ENCODE assay signal across 26 cellular contexts in genomic region chr11:116694815-116695590, GRCh38.
A peak's percentile ranks its signal among the peaks of the same experiment; 100 is the strongest.
DNase-seq lines count a peak whose midpoint lies in the region; ATAC-seq and TF ChIP-seq lines count a peak whose summit lies in the region.
"Had no signal": no experiment of that assay in that cellular context is flagged by ENCODE, and none has a peak within 500 bp of the region (broad histone marks: within the 10 kb centered on the region; RNA-seq: fewer than 3 reads in every experiment).

No MANE protein-coding gene starts in this region.

- peak overlapping the region; percentile 32 for H2AFZ ChIP-seq in IMR-90 (replicated peaks; ENCODE audit: low read length, poor library complexity)

- no peak overlapping the region for H4K8ac ChIP-seq in IMR-90 (ENCODE audit: low read depth in 2 of 2, low read length in 2 of 2)

- H3K27ac ChIP-seq in IMR-90 (ENCODE audit: insufficient read depth, low read length) = no peak overlapping the region
- H3K27ac ChIP-seq in Peyer's patch = no peak overlapping the region
- H3K27ac ChIP-seq: ascending aorta; BLaER1 treated with 17β-estradiol and CSF1 and Interleukin-3, amounts not matched to agents 10 nM and 100 nM; cardiac muscle cell; neutrophil; right lobe of liver; transverse colon had no signal

- no peaks in the 10 kb centered on the region; the same call in 1 of the 2 replicates for H4K20me1 ChIP-seq in IMR-90 (ENCODE audit: insufficient read depth, low read length)

- H3K4me1 ChIP-seq in IMR-90 (ENCODE audit: control insufficient read depth, insufficient read depth, low read length) = no peaks in the 10 kb centered on the region
- no peaks in the 10 kb centered on the region for H3K4me1 ChIP-seq in Peyer's patch
- H3K4me1 ChIP-seq: ascending aorta, right lobe of liver had no signal

- no peaks in the 10 kb centered on the region for H3K4me1 Mint-ChIP-seq in activated T-helper 2 cell treated with anti-CD3 and anti-CD28 coated beads, Interferon-gamma antibody, Interleukin-2, Interleukin-4, amounts not matched to agents 10 μg/mL and 5 μg/mL and 100 μg/mL, durations not matched to agents 14 hours and 24 hours and 36 hours (ENCODE audit: low read depth)

- no TSS peak for BruUV-seq in IMR-90 (replicated peaks; lab: Mats Ljungman, UMichigan)

- H3K27ac Mint-ChIP-seq in activated T-helper 2 cell treated with anti-CD3 and anti-CD28 coated beads, Interferon-gamma antibody, Interleukin-2, Interleukin-4, amounts not matched to agents 10 μg/mL and 5 μg/mL and 100 μg/mL, durations not matched to agents 14 hours and 24 hours and 36 hours = no peak overlapping the region
- H3K27ac Mint-ChIP-seq: activated T-cell treated with anti-CD3 and anti-CD28 coated beads, Interleukin-2, amount 50 U/mL, for 24 hours; effector memory CD8-positive, alpha-beta T cell; mesothelial cell of epicardium; progenitor cell of endocrine pancreas; T-helper 2 cell treated with Interferon-gamma antibody and Interleukin-4, amounts not matched to agents 5 μg/mL and 100 μg/mL, for 36 hours had no signal

- no peak overlapping the region for H4K91ac ChIP-seq in IMR-90 (ENCODE audit: insufficient read depth, low read depth, low read length)

- H2AK5ac ChIP-seq in IMR-90 (ENCODE audit: low read depth, low read length) = no peak overlapping the region

- H3K36me3 ChIP-seq in IMR-90 (ENCODE audit: control insufficient read depth, insufficient read depth, low read length) (no peaks in the 10 kb centered on the region), Peyer's patch (no peaks in the 10 kb centered on the region)
- H3K36me3 ChIP-seq: ascending aorta; BLaER1 treated with 17β-estradiol and CSF1 and Interleukin-3, amounts not matched to agents 10 nM and 100 nM; cardiac muscle cell; neutrophil; right lobe of liver; transverse colon had no signal

- H3K4me2 ChIP-seq in IMR-90 (ENCODE audit: low read depth, low read length) = no peak overlapping the region
- H3K4me2 ChIP-seq: BLaER1 treated with 17β-estradiol and CSF1 and Interleukin-3, amounts not matched to agents 10 nM and 100 nM had no signal

- no peak overlapping the region for H2BK15ac ChIP-seq in IMR-90 (ENCODE audit: low read depth, low read length)

- no peak overlapping the region for H3K23ac ChIP-seq in IMR-90 (ENCODE audit: low read depth, low read length)

- no peak overlapping the region for H4K5ac ChIP-seq in IMR-90 (ENCODE audit: low read depth, low read length)

- H3K14ac ChIP-seq in IMR-90 (replicated peaks; ENCODE audit: low read depth, low read length) = no peak overlapping the region

- no peak overlapping the region for H2BK5ac ChIP-seq in IMR-90 (ENCODE audit: low read depth, low read length, poor library complexity, severe bottlenecking)

- H3K27me3 ChIP-seq in IMR-90 (ENCODE audit: control insufficient read depth, insufficient read depth, low read length) (peaks cover 18% of the 10 kb centered on the region), Peyer's patch (no peaks in the 10 kb centered on the region)
- H3K27me3 ChIP-seq: ascending aorta; BLaER1 treated with 17β-estradiol and CSF1 and Interleukin-3, amounts not matched to agents 10 nM and 100 nM; cardiac muscle cell; right lobe of liver had no signal

- H3K9ac ChIP-seq in IMR-90 (ENCODE audit: low read depth, low read length) = no peak overlapping the region
- H3K9ac ChIP-seq: BLaER1 treated with 17β-estradiol and CSF1 and Interleukin-3, amounts not matched to agents 10 nM and 100 nM had no signal

- 82% methylated on average over 7 of the region's 14 CpGs; no CpG with 5 or more reads in 1 of the 2 experiments for WGBS in IMR-90 (ENCODE audit: extremely low coverage in 2 of 2, insufficient read length in 1 of 2), 2 experiments

- in situ Hi-C loops in IMR-90 (cut with MboI; ENCODE audit: low sequenced_read_pairs) = loop anchor here (25.0 kb wide), 1 partner anchor 1358 kb away; no protein-coding TSS in a partner anchor

- H3K9me3 Mint-ChIP-seq in activated T-helper 2 cell treated with anti-CD3 and anti-CD28 coated beads, Interferon-gamma antibody, Interleukin-2, Interleukin-4, amounts not matched to agents 10 μg/mL and 5 μg/mL and 100 μg/mL, durations not matched to agents 14 hours and 24 hours and 36 hours = no peaks in the 10 kb centered on the region
- H3K9me3 Mint-ChIP-seq: activated T-cell treated with anti-CD3 and anti-CD28 coated beads, Interleukin-2, amount 50 U/mL, for 24 hours; effector memory CD8-positive, alpha-beta T cell; mesothelial cell of epicardium; naive B cell; T-helper 2 cell treated with Interferon-gamma antibody and Interleukin-4, amounts not matched to agents 5 μg/mL and 100 μg/mL, for 36 hours had no signal

- DNase-seq in IMR-90 (no peak), Peyer's patch (peak in 2 of 3 donors; percentile 20 to 36), epithelial cell of esophagus (ENCODE audit: low read depth) (peak; percentile 74), posterior vena cava (ENCODE audit: low spot score) (peak; percentile 54), NCI-H345 treated with DMSO at 0.1 percent for 48 hours (lab: John Stamatoyannopoulos, UW; ENCODE audit: unreplicated experiment) (no peak)
- DNase-seq in activated T-helper 2 cell treated with anti-CD3 and anti-CD28 coated beads, Interferon-gamma antibody, Interleukin-2, Interleukin-4, amounts not matched to agents 10 μg/mL and 5 μg/mL and 100 μg/mL, durations not matched to agents 14 hours and 24 hours and 36 hours (ENCODE audit: low spot score) = no peak
- DNase-seq: activated T-cell treated with anti-CD3 and anti-CD28 coated beads, Interleukin-2, amount 50 U/mL, for 24 hours; cortex of kidney; DMS153; effector memory CD8-positive, alpha-beta T cell; left ventricle myocardium superior; naive B cell; NCI-H446; NCI-H748 treated with DMSO at 0.1 percent for 48 hours; stimulated activated CD4-positive, alpha-beta T cell treated with anti-CD3 and anti-CD28 coated beads, Interleukin-4, amount 100 ng/mL, for 24 hours; transverse colon had no signal

- intact Hi-C loops in IMR-90 (cut with micrococcal nuclease) (no loop called here), posterior vena cava (cut with DNase I) (loop anchor here in 1 of 2 donors (10.0 kb wide), 1 partner anchor 1370 kb away; no protein-coding TSS in a partner anchor)
- intact Hi-C loops in activated T-helper 2 cell treated with anti-CD3 and anti-CD28 coated beads, Interferon-gamma antibody, Interleukin-2, Interleukin-4, amounts not matched to agents 10 μg/mL and 5 μg/mL and 100 μg/mL, durations not matched to agents 14 hours and 24 hours and 36 hours (cut with micrococcal nuclease) = loop anchor here (10.0 kb wide), 1 partner anchor 180 kb away; no protein-coding TSS in a partner anchor

- H3K56ac ChIP-seq in IMR-90 (ENCODE audit: extremely low read depth, insufficient read depth, low read length) = no peak overlapping the region

- H3K36me3 Mint-ChIP-seq in activated T-helper 2 cell treated with anti-CD3 and anti-CD28 coated beads, Interferon-gamma antibody, Interleukin-2, Interleukin-4, amounts not matched to agents 10 μg/mL and 5 μg/mL and 100 μg/mL, durations not matched to agents 14 hours and 24 hours and 36 hours (ENCODE audit: low read depth) = no peaks in the 10 kb centered on the region
- H3K36me3 Mint-ChIP-seq: mesothelial cell of epicardium, naive B cell had no signal

- POLR2A ChIA-PET in IMR-90 (lab: Charles Lee; ENCODE audit: unreplicated experiment) = no interaction called here

- H3K9me1 ChIP-seq in IMR-90 (ENCODE audit: insufficient read depth, low read length) = no peaks in the 10 kb centered on the region

- H3K18ac ChIP-seq in IMR-90 (ENCODE audit: low read depth, low read length) = no peak overlapping the region

- H3K4me3 ChIP-seq in IMR-90 (ENCODE audit: insufficient read depth, low read depth, low read length) (no peak overlapping the region), Peyer's patch (no peak overlapping the region), epithelial cell of esophagus (ENCODE audit: low read length) (no peak overlapping the region)
- H3K4me3 ChIP-seq: ascending aorta; BLaER1 treated with 17β-estradiol and CSF1 and Interleukin-3, amounts not matched to agents 10 nM and 100 nM; cardiac muscle cell; K562; right lobe of liver; transverse colon had no signal

- dilution Hi-C loops in IMR-90 (cut with HindIII; ENCODE audit: low sequenced_read_pairs, unreplicated experiment) = no loop called here

- H3K27me3 Mint-ChIP-seq in activated T-helper 2 cell treated with anti-CD3 and anti-CD28 coated beads, Interferon-gamma antibody, Interleukin-2, Interleukin-4, amounts not matched to agents 10 μg/mL and 5 μg/mL and 100 μg/mL, durations not matched to agents 14 hours and 24 hours and 36 hours (ENCODE audit: low read depth) = no peaks in the 10 kb centered on the region

- CTCF ChIA-PET in IMR-90 (lab: Yijun Ruan, JAX) = no interaction called here

- no peak for TF ChIP-seq CTCF in IMR-90 (conservative IDR thresholded peaks at IDR 0.05; ENCODE audit: low read depth, low read length)
- TF ChIP-seq CTCF in Peyer's patch (IDR thresholded peaks at IDR 0.05) = no peak
- no peak for TF ChIP-seq CTCF in epithelial cell of esophagus (IDR thresholded peaks at IDR 0.05; ENCODE audit: insufficient read depth, low read depth, low read length, missing control alignments)

- ATAC-seq in IMR-90 (ENCODE audit: low read depth) (no peak), HG02938 (IDR thresholded peaks at IDR 0.05; ENCODE audit: unreplicated experiment) (no peak)
- ATAC-seq: effector memory CD8-positive, alpha-beta T cell; K562; left ventricle myocardium superior; right lobe of liver had no signal

- no peak overlapping the region for H2BK120ac ChIP-seq in IMR-90 (ENCODE audit: low read depth, low read length)

- no peak overlapping the region for H3K4me3 Mint-ChIP-seq in activated T-helper 2 cell treated with anti-CD3 and anti-CD28 coated beads, Interferon-gamma antibody, Interleukin-2, Interleukin-4, amounts not matched to agents 10 μg/mL and 5 μg/mL and 100 μg/mL, durations not matched to agents 14 hours and 24 hours and 36 hours (ENCODE audit: low read depth)
- H3K4me3 Mint-ChIP-seq: activated T-cell treated with anti-CD3 and anti-CD28 coated beads, Interleukin-2, amount 50 U/mL, for 24 hours; effector memory CD8-positive, alpha-beta T cell; mesothelial cell of epicardium; naive B cell; T-helper 2 cell treated with Interferon-gamma antibody and Interleukin-4, amounts not matched to agents 5 μg/mL and 100 μg/mL, for 36 hours had no signal

- peak overlapping the region; percentile 81 for H2AK9ac ChIP-seq in IMR-90 (replicated peaks; ENCODE audit: low read depth, low read length, poor library complexity)

- H3K4ac ChIP-seq in IMR-90 (ENCODE audit: low read depth, low read length) = no peak overlapping the region

- H2BK20ac ChIP-seq in IMR-90 (ENCODE audit: low read depth, low read length) = no peak overlapping the region

- H3K9me3 ChIP-seq in IMR-90 (ENCODE audit: control insufficient read depth, insufficient read depth, low read length) (no peaks in the 10 kb centered on the region), Peyer's patch (no peaks in the 10 kb centered on the region)
- H3K9me3 ChIP-seq: ascending aorta; BLaER1 treated with 17β-estradiol and CSF1 and Interleukin-3, amounts not matched to agents 10 nM and 100 nM; neutrophil; right lobe of liver; transverse colon had no signal

- H3K79me1 ChIP-seq in IMR-90 (ENCODE audit: low read depth in 1 of 2, low read length in 2 of 2) = no peaks in the 10 kb centered on the region

- TF ChIP-seq POLR2A in IMR-90 (IDR thresholded peaks at IDR 0.05; ENCODE audit: low read depth, low read length) (no peak), Peyer's patch (IDR thresholded peaks at IDR 0.05) (no peak)

- no peak for TF ChIP-seq RAD21 in IMR-90 (IDR thresholded peaks at IDR 0.05; ENCODE audit: low read length)

Comparison
In these comparisons a context has a peak if more than half of its experiments do, and no peak if none do; other contexts are left out.
1. DNase-seq: peak in Peyer's patch (2 of 3), epithelial cell of esophagus (single experiment) and posterior vena cava (single experiment); none in IMR-90 (single experiment), NCI-H345 treated with DMSO at 0.1 percent for 48 hours (single experiment) and activated T-helper 2 cell treated with anti-CD3 and anti-CD28 coated beads, Interferon-gamma antibody, Interleukin-2, Interleukin-4, amounts not matched to agents 10 μg/mL and 5 μg/mL and 100 μg/mL, durations not matched to agents 14 hours and 24 hours and 36 hours (single experiment).